ENCODE assay signal across 8 cellular contexts in genomic region chr6:144215932-144216667, GRCh38.
DNase-seq lines count a peak whose midpoint lies in the region; ATAC-seq lines count a peak whose summit lies in the region.

No MANE protein-coding gene starts in this region.

- ATAC-seq in GM19372 (IDR thresholded peaks at IDR 0.05; ENCODE audit: low read depth, unreplicated experiment) (peak; percentile 88), HG03521 (IDR thresholded peaks at IDR 0.05; ENCODE audit: unreplicated experiment) (peak; percentile 88), left lobe of liver (peak; percentile 89)

- DNase-seq in CD1c-positive myeloid dendritic cell (ENCODE audit: extremely low spot score) (peak; percentile 94), NCI-H526 treated with DMSO at 0.1 percent for 48 hours (lab: John Stamatoyannopoulos, UW) (peak; percentile 84), dedifferentiated amniotic fluid mesenchymal stem cell (ENCODE audit: extremely low spot score) (peak; percentile 96), left lobe of liver (ENCODE audit: low spot score) (peak; percentile 95)
- DNase-seq in activated CD4-positive, alpha-beta T cell treated with anti-CD3 and anti-CD28 coated beads, Interleukin-2, amount 50 U/mL, for 1 hour: peak; percentile 89
- peak; percentile 89 to 93 for DNase-seq in stimulated activated CD4-positive, alpha-beta T cell treated with anti-CD3 and anti-CD28 coated beads, Interleukin-2, amount 100 ng/mL, for 24 hours

Comparison
In these comparisons a context has a peak if more than half of its experiments do, and no peak if none do; other contexts are left out.
1. Peak in every context shown above with its lines: DNase-seq and ATAC-seq.